ENCODE assay signal across 15 cellular contexts in the genomic region with DNA sequence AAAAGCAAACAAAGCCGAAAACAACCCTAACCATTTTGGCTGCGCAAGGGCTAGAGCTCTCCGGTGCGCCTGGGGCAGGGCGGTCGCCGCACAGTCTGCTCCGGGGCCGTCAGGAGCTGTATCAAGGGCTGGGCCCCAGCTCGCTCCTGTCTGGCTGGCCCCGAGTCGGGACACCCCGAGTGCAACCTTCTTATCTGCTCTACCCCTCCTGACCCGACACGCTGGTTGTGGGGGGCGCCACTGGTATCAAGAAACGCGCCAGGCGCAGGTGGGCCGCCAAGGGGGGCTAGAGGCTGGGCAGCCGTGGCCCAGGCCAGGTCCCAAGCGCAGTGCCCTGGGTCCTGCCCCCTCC. TPM values are rescaled to one million over a fixed set of nuclear protein-coding genes. Genes with fewer than 3 reads are reported as not detected.
DNase-seq lines count a peak whose midpoint lies in the region; ATAC-seq and TF ChIP-seq lines count a peak whose summit lies in the region.
"Had no signal": no experiment of that assay in that cellular context is flagged by ENCODE, and none has a peak within 500 bp of the region (broad histone marks: within the 10 kb centered on the region; RNA-seq: fewer than 3 reads in every experiment).

No MANE protein-coding gene starts in this region.

- WGBS in aorta, 2 donors: 29 to 37% methylated on average over 22 of the region's 22 CpGs

- ATAC-seq in WTC11 (peak; percentile 36), aorta (ENCODE audit: low FRiP score) (no peak)
- ATAC-seq in natural killer cell treated with Interleukin-12 subunit alpha and Interleukin-12 subunit beta and Interleukin-15 and Interleukin-18, amount 100 ng/mL, for 72 hours: no peak
- ATAC-seq: SK-N-SH treated with all-trans-retinoic acid at 6 μM for 48 hours had no signal

- H3K4me3 Mint-ChIP-seq in WTC11: 0 out of 2 replicates have a peak overlapping the region, but pooled peaks have one; percentile 24
- H3K4me3 Mint-ChIP-seq in natural killer cell treated with Interleukin-12 subunit alpha and Interleukin-12 subunit beta and Interleukin-15 and Interleukin-18, amount 100 ng/mL, for 72 hours: no peak overlapping the region

- DNase-seq in GM20000 (ENCODE audit: low spot score) (peak; percentile 11), WTC11 (ENCODE audit: low spot score) (no peak), left kidney (ENCODE audit: low read depth, low spot score) (peak; percentile 34), aorta (peak; percentile 36 to 64), NCI-H1105 treated with DMSO at 0.1 percent for 48 hours (lab: John Stamatoyannopoulos, UW) (no peak), hippocampal formation (lab: John Stamatoyannopoulos, UW) (no peak)
- DNase-seq in natural killer cell treated with Interleukin-12 subunit alpha and Interleukin-12 subunit beta and Interleukin-15 and Interleukin-18, amount 100 ng/mL, for 72 hours (ENCODE audit: low spot score): no peak
- DNase-seq: DMS 273 treated with DMSO at 0.1 percent for 48 hours; NCI-H146; NCI-H2081 treated with DMSO at 0.1 percent for 48 hours; NCI-H524 treated with DMSO at 0.1 percent for 48 hours; NK-92 treated with Interleukin-12 subunit alpha and Interleukin-12 subunit beta, amount 100 ng/mL, for 24 hours; Right ventricle myocardium superior had no signal

- peaks cover 63% of the 10 kb centered on the region for H3K4me1 Mint-ChIP-seq in WTC11
- H3K4me1 Mint-ChIP-seq in natural killer cell treated with Interleukin-12 subunit alpha and Interleukin-12 subunit beta and Interleukin-15 and Interleukin-18, amount 100 ng/mL, for 72 hours (ENCODE audit: low read depth in 2 of 2): peaks cover 0 to 5% of the 10 kb centered on the region in 2 donors

- no peaks in the 10 kb centered on the region for H3K9me3 Mint-ChIP-seq in WTC11
- peaks cover 3% of the 10 kb centered on the region for H3K9me3 Mint-ChIP-seq in natural killer cell treated with Interleukin-12 subunit alpha and Interleukin-12 subunit beta and Interleukin-15 and Interleukin-18, amount 100 ng/mL, for 72 hours

- no peaks in the 10 kb centered on the region for H3K27me3 ChIP-seq in aorta (ENCODE audit: control insufficient read depth in 1 of 2, insufficient read depth in 2 of 2, low read length in 1 of 2)

- no peak overlapping the region for H3K4me3 ChIP-seq in aorta (ENCODE audit: low read length in 2 of 2)

- H3K36me3 Mint-ChIP-seq in WTC11: no peaks in the 10 kb centered on the region; the same call in 1 of the 2 replicates
- peaks cover 5% of the 10 kb centered on the region for H3K36me3 Mint-ChIP-seq in natural killer cell treated with Interleukin-12 subunit alpha and Interleukin-12 subunit beta and Interleukin-15 and Interleukin-18, amount 100 ng/mL, for 72 hours

- CTCF ChIA-PET in WTC11 (lab: Charles Lee): interaction anchor here (1.1 to 1.8 kb wide), 5 partner anchors 9 to 39 kb away, joined by 3 to 10 read pairs (median 5); no protein-coding TSS in a partner anchor

- intact Hi-C loops in aorta (cut with DNase I): no loop called here

- H3K27ac Mint-ChIP-seq in WTC11: no peak overlapping the region
- no peak overlapping the region for H3K27ac Mint-ChIP-seq in natural killer cell treated with Interleukin-12 subunit alpha and Interleukin-12 subunit beta and Interleukin-15 and Interleukin-18, amount 100 ng/mL, for 72 hours

- no peaks in the 10 kb centered on the region for H3K27me3 Mint-ChIP-seq in WTC11 (ENCODE audit: low read depth)
- H3K27me3 Mint-ChIP-seq in natural killer cell treated with Interleukin-12 subunit alpha and Interleukin-12 subunit beta and Interleukin-15 and Interleukin-18, amount 100 ng/mL, for 72 hours: peaks cover 49 to 58% of the 10 kb centered on the region in 2 donors

- no peaks in the 10 kb centered on the region for H3K9me3 ChIP-seq in aorta (ENCODE audit: control insufficient read depth, low read length)

- no peaks in the 10 kb centered on the region for H3K4me1 ChIP-seq in aorta (ENCODE audit: control insufficient read depth in 1 of 2, insufficient read depth in 2 of 2, low read length in 2 of 2)
- H3K4me1 ChIP-seq: BLaER1 treated with 17β-estradiol and CSF1 and Interleukin-3, amounts not matched to agents 10 nM and 100 nM had no signal

- POLR2A ChIA-PET in WTC11 (lab: Charles Lee): no interaction called here

- TF ChIP-seq CTCF in GM20000 (IDR thresholded peaks at IDR 0.05; ENCODE audit: extremely low read depth, missing control alignments) (no peak), WTC11 (IDR thresholded peaks at IDR 0.05) (no peak)

- H3K27ac ChIP-seq in aorta (ENCODE audit: low read depth in 1 of 2, low read length in 2 of 2): no peak overlapping the region
- H3K27ac ChIP-seq: BLaER1 treated with 17β-estradiol and CSF1 and Interleukin-3, amounts not matched to agents 10 nM and 100 nM had no signal

- no peaks in the 10 kb centered on the region for H3K36me3 ChIP-seq in aorta (ENCODE audit: control insufficient read depth in 1 of 2, insufficient read depth in 2 of 2, low read length in 1 of 2)
- H3K36me3 ChIP-seq: BLaER1 treated with 17β-estradiol and CSF1 and Interleukin-3, amounts not matched to agents 10 nM and 100 nM had no signal

TF ChIP-seq in WTC11, 78 proteins besides CTCF, POLR2A, EP300 and RAD21:
- TF ChIP-seq, protein P1, sequence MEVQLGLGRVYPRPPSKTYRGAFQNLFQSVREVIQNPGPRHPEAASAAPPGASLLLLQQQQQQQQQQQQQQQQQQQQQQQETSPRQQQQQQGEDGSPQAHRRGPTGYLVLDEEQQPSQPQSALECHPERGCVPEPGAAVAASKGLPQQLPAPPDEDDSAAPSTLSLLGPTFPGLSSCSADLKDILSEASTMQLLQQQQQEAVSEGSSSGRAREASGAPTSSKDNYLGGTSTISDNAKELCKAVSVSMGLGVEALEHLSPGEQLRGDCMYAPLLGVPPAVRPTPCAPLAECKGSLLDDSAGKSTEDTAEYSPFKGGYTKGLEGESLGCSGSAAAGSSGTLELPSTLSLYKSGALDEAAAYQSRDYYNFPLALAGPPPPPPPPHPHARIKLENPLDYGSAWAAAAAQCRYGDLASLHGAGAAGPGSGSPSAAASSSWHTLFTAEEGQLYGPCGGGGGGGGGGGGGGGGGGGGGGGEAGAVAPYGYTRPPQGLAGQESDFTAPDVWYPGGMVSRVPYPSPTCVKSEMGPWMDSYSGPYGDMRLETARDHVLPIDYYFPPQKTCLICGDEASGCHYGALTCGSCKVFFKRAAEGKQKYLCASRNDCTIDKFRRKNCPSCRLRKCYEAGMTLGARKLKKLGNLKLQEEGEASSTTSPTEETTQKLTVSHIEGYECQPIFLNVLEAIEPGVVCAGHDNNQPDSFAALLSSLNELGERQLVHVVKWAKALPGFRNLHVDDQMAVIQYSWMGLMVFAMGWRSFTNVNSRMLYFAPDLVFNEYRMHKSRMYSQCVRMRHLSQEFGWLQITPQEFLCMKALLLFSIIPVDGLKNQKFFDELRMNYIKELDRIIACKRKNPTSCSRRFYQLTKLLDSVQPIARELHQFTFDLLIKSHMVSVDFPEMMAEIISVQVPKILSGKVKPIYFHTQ (CRISPR knock-in tag; IDR thresholded peaks at IDR 0.05): no peak
- TF ChIP-seq ZNF219 (CRISPR knock-in tag; IDR thresholded peaks at IDR 0.05; ENCODE audit: borderline replicate concordance): no peak
- TF ChIP-seq SP1 (CRISPR knock-in tag; conservative IDR thresholded peaks at IDR 0.05): no peak
- no peak for TF ChIP-seq ZNF232 (CRISPR knock-in tag; IDR thresholded peaks at IDR 0.05)
- TF ChIP-seq ZNF425 (CRISPR knock-in tag; conservative IDR thresholded peaks at IDR 0.05): no peak
- TF ChIP-seq NR3C1 (CRISPR knock-in tag; conservative IDR thresholded peaks at IDR 0.05; ENCODE audit: low read depth): no peak
- no peak for TF ChIP-seq NR1H2 (CRISPR knock-in tag; IDR thresholded peaks at IDR 0.05)
- TF ChIP-seq NFATC4 (CRISPR knock-in tag; IDR thresholded peaks at IDR 0.05): no peak
- no peak for TF ChIP-seq ZBTB21 (CRISPR knock-in tag; IDR thresholded peaks at IDR 0.05; ENCODE audit: borderline replicate concordance)
- TF ChIP-seq ZNF317 (CRISPR knock-in tag; IDR thresholded peaks at IDR 0.05; ENCODE audit: borderline replicate concordance, low read depth): no peak

RNA-seq across cellular contexts. Expression of gene NR2F2, which starts 36.0 kb away (rescaled TPM):
- 0.27 to 0.57 TPM (median 0.55 TPM) in 3 replicates for total RNA-seq in WTC11 (2021)
- total RNA-seq in aorta: 100 to 1,000 TPM; 102 to 132 TPM
- 100 to 1,000 TPM in 1 of 2 donors, 10 to 100 TPM in 1; 26.0 to 115 TPM for polyA plus RNA-seq in aorta
- not detected for total RNA-seq in natural killer cell treated with Interleukin-12 subunit alpha and Interleukin-12 subunit beta and Interleukin-15 and Interleukin-18, amount 100 ng/mL, for 72 hours

Comparison
In these comparisons a context has a peak if more than half of its experiments do, and no peak if none do; other contexts are left out.
1. DNase-seq: peak in GM20000 (single experiment), left kidney (single experiment) and aorta (2 of 2); none in WTC11 (single experiment), NCI-H1105 treated with DMSO at 0.1 percent for 48 hours (single experiment), natural killer cell treated with Interleukin-12 subunit alpha and Interleukin-12 subunit beta and Interleukin-15 and Interleukin-18, amount 100 ng/mL, for 72 hours (single experiment) and hippocampal formation (0 of 2).
2. RNA of gene NR2F2, which starts 36.0 kb away (total RNA-seq): 102 to 132 TPM in aorta; 0.27 to 0.57 TPM in WTC11 and not detected in natural killer cell treated with Interleukin-12 subunit alpha and Interleukin-12 subunit beta and Interleukin-15 and Interleukin-18, amount 100 ng/mL, for 72 hours; every median in the first group is over 10 times any median in the second.